Comparison of ENCODE assay signal across 8 cellular contexts in the genomic region with DNA sequence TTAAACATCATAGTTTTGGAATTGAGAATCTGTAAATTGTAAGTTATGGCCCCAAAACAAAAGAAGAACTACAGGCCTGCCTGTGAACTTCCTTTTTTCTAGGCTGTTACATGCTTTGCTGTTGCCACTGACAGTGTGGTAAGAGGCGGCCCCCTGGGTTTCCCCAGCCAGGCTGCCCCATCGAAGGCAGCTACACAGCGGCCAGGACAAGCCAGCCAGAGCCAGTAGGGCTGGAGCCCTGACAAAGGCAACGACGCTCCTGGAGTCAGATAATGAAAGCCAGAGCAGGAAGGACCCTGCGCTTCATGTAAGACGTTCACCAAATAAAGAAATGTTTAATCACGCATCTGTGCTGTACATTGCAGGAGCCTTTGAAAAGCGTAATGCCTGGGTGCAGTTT. TPM values are rescaled to one million over a fixed set of nuclear protein-coding genes. Genes with fewer than 3 reads are reported as not detected.
DNase-seq lines count a peak whose midpoint lies in the region; ATAC-seq and TF ChIP-seq lines count a peak whose summit lies in the region.

No MANE protein-coding gene starts in this region.

- no peaks in the 10 kb centered on the region for H3K36me3 Mint-ChIP-seq in mesothelial cell of epicardium

- peak overlapping the region; percentile 83 for H3K27ac Mint-ChIP-seq in mesothelial cell of epicardium

- no peak for TF ChIP-seq CTCF in mesothelial cell of epicardium (IDR thresholded peaks at IDR 0.05; ENCODE audit: unreplicated experiment)

- peak; percentile 96 for ATAC-seq in GM19372 (IDR thresholded peaks at IDR 0.05; ENCODE audit: low read depth, unreplicated experiment)
- peak; percentile 95 for ATAC-seq in HG03521 (IDR thresholded peaks at IDR 0.05; ENCODE audit: unreplicated experiment)

- peaks cover 21% of the 10 kb centered on the region for H3K4me1 Mint-ChIP-seq in mesothelial cell of epicardium

- H3K4me3 Mint-ChIP-seq in mesothelial cell of epicardium, result no peak overlapping the region

- peak; percentile 85 for DNase-seq in AG20443 (ENCODE audit: low spot score)
- DNase-seq in activated CD4-positive, CD25-positive, alpha-beta regulatory T cell treated with anti-CD3 and anti-CD28 coated beads, Interleukin-2, amount 50 U/mL, for 16 hours (ENCODE audit: low read depth, low spot score), result peak; percentile 41
- peak; percentile 71 for DNase-seq in central memory CD4-positive, alpha-beta T cell
- no peak for DNase-seq in mesothelial cell of epicardium (ENCODE audit: low spot score in 2 of 2, unreplicated experiment in 2 of 2)
- DNase-seq in stimulated activated CD8-positive, alpha-beta memory T cell treated with anti-CD3 and anti-CD28 coated beads, Interleukin-4, amount 100 ng/mL, for 24 hours (ENCODE audit: low read depth), result peak; percentile 64
- DNase-seq in DMS53 treated with DMSO at 0.1 percent for 48 hours (lab: John Stamatoyannopoulos, UW; ENCODE audit: unreplicated experiment), result no peak

- H3K27me3 Mint-ChIP-seq in mesothelial cell of epicardium (ENCODE audit: low read depth), result no peaks in the 10 kb centered on the region

- H3K9me3 Mint-ChIP-seq in mesothelial cell of epicardium, result no peaks in the 10 kb centered on the region

RNA-seq across cellular contexts. Expression of gene ANKRD44, which starts 55.0 kb away (rescaled TPM):
- 7.7 to 10.8 TPM (median 10.4 TPM) in 3 replicates for total RNA-seq in mesothelial cell of epicardium

Comparison
In these comparisons a context has a peak if more than half of its experiments do, and no peak if none do; other contexts are left out.
1. DNase-seq: peak in AG20443 (single experiment), activated CD4-positive, CD25-positive, alpha-beta regulatory T cell treated with anti-CD3 and anti-CD28 coated beads, Interleukin-2, amount 50 U/mL, for 16 hours (single experiment), central memory CD4-positive, alpha-beta T cell (single experiment) and stimulated activated CD8-positive, alpha-beta memory T cell treated with anti-CD3 and anti-CD28 coated beads, Interleukin-4, amount 100 ng/mL, for 24 hours (single experiment); none in mesothelial cell of epicardium (0 of 2) and DMS53 treated with DMSO at 0.1 percent for 48 hours (single experiment).